In the genomic region with DNA sequence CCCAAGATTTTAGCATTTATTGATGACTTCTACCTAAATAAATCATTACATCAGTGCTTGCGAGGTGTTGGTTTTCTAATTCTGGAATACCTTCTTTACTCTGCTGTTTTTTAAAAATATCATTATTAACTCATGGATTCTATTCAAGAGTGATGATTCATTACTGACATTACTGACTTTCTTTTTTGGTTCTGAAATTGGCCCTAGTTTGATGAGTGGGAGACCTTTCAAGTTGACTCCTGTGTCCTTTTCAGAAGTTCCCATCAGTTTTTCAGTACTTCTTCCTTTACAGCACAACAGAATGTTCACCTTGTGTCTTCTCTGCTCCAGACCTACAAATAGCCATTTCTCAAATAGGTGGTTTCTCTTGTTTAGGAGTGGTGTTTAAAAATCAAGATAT, we compare ENCODE assay signal across 17 cellular contexts.
DNase-seq lines count a peak whose midpoint lies in the region; ATAC-seq and TF ChIP-seq lines count a peak whose summit lies in the region.
"Had no signal": no experiment of that assay in that cellular context is flagged by ENCODE, and none has a peak within 500 bp of the region (broad histone marks: within the 10 kb centered on the region; RNA-seq: fewer than 3 reads in every experiment).

No MANE protein-coding gene starts in this region.

- no peak for TF ChIP-seq CTCF in GM12865 (IDR thresholded peaks at IDR 0.05; ENCODE audit: insufficient read depth, low read depth, low read length, missing control alignments)

- no peaks in the 10 kb centered on the region for H3K36me3 ChIP-seq in SK-N-MC (ENCODE audit: insufficient read depth, low read length)
- H3K36me3 ChIP-seq in effector memory CD4-positive, alpha-beta T cell (ENCODE audit: control insufficient read depth, insufficient read depth, low read length) = no peaks in the 10 kb centered on the region

- DNase-seq in GM12865 (ENCODE audit: low read depth) (peak; percentile 18), SK-N-MC (ENCODE audit: low read depth, low spot score) (no peak), DMS79 treated with DMSO at 0.1 percent for 48 hours (lab: John Stamatoyannopoulos, UW) (no peak)
- no peak for DNase-seq in effector memory CD4-positive, alpha-beta T cell
- DNase-seq: activated CD4-positive, alpha-beta memory T cell treated with anti-CD3 and anti-CD28 coated beads for 36 hours; DMS 273 treated with DMSO at 0.1 percent for 48 hours; IMR-90; left cardiac atrium; mucosa of descending colon; MV-4-11; NCI-H2029 treated with DMSO at 0.1 percent for 48 hours; NCI-H524 treated with DMSO at 0.1 percent for 48 hours; stimulated activated naive CD4-positive, alpha-beta T cell treated with Interleukin-2 at 50 U/mL for 16 hours had no signal

- H3K9ac ChIP-seq in SK-N-MC (ENCODE audit: insufficient read length) = no peak overlapping the region

- ATAC-seq in GM18870 (IDR thresholded peaks at IDR 0.05; ENCODE audit: unreplicated experiment) = peak; percentile 89
- ATAC-seq in HG02763 (IDR thresholded peaks at IDR 0.05; ENCODE audit: unreplicated experiment) = peak; percentile 58
- no peak for ATAC-seq in GM21825 (IDR thresholded peaks at IDR 0.05; ENCODE audit: unreplicated experiment)
- no peak for ATAC-seq in HG02678 (IDR thresholded peaks at IDR 0.05; ENCODE audit: unreplicated experiment)
- ATAC-seq: left cardiac atrium, mucosa of descending colon had no signal

- no peaks in the 10 kb centered on the region for H3K27me3 ChIP-seq in effector memory CD4-positive, alpha-beta T cell (replicated peaks; ENCODE audit: control insufficient read depth, insufficient read depth, low read length, poor library complexity, severe bottlenecking)

- H3K4me3 ChIP-seq in GM12865 (ENCODE audit: low read depth, low read length) (no peak overlapping the region), SK-N-MC (no peak overlapping the region)
- no peak overlapping the region for H3K4me3 ChIP-seq in effector memory CD4-positive, alpha-beta T cell (ENCODE audit: insufficient read depth, low read depth, low read length, poor library complexity, severe bottlenecking)
- H3K4me3 ChIP-seq: mucosa of descending colon had no signal

- peak overlapping the region; percentile 37 for H3K27ac ChIP-seq in SK-N-MC
- no peak overlapping the region for H3K27ac ChIP-seq in effector memory CD4-positive, alpha-beta T cell (ENCODE audit: insufficient read depth, low read length, poor library complexity, severe bottlenecking)

- H3K4me1 ChIP-seq in effector memory CD4-positive, alpha-beta T cell (ENCODE audit: control insufficient read depth, insufficient read depth, low read length, poor library complexity, severe bottlenecking) = no peaks in the 10 kb centered on the region

- no peaks in the 10 kb centered on the region for H3K9me3 ChIP-seq in SK-N-MC (ENCODE audit: low read depth, low read length)
- H3K9me3 ChIP-seq in effector memory CD4-positive, alpha-beta T cell (ENCODE audit: control insufficient read depth, low read length) = no peaks in the 10 kb centered on the region
- H3K9me3 ChIP-seq: mucosa of descending colon had no signal

Comparison
In these comparisons a context has a peak if more than half of its experiments do, and no peak if none do; other contexts are left out.
1. ATAC-seq: peak in GM18870 (single experiment) and HG02763 (single experiment); none in GM21825 (single experiment) and HG02678 (single experiment).